In genomic region chr17:67474081-67474661, GRCh38 we compare ENCODE assay signal across 10 cellular contexts.
A peak's percentile ranks its signal among the peaks of the same experiment; 100 is the strongest.
DNase-seq lines count a peak whose midpoint lies in the region; ATAC-seq and TF ChIP-seq lines count a peak whose summit lies in the region.
"Had no signal": no experiment of that assay in that cellular context is flagged by ENCODE, and none has a peak within 500 bp of the region (broad histone marks: within the 10 kb centered on the region; RNA-seq: fewer than 3 reads in every experiment).

No MANE protein-coding gene starts in this region.

- no peaks in the 10 kb centered on the region for H3K79me2 ChIP-seq in OCI-LY7 (ENCODE audit: insufficient read depth, low read depth, low read length)

- peak overlapping the region; percentile 65 for H3K4me3 Mint-ChIP-seq in natural killer cell

- ATAC-seq in natural killer cell = no peak

- H4K20me1 ChIP-seq in OCI-LY7 (ENCODE audit: insufficient read depth, low read length) = no peaks in the 10 kb centered on the region

- no peak overlapping the region for H3K4me2 ChIP-seq in OCI-LY7 (ENCODE audit: low read length)

- no peaks in the 10 kb centered on the region for H3K27me3 Mint-ChIP-seq in natural killer cell (ENCODE audit: low read depth in 2 of 2)

- H3K36me3 ChIP-seq in OCI-LY7 (ENCODE audit: insufficient read depth, low read length) = no peaks in the 10 kb centered on the region

- no peaks in the 10 kb centered on the region for H3K9me3 Mint-ChIP-seq in natural killer cell

- CTCF ChIA-PET in OCI-LY7 (lab: Charles Lee; ENCODE audit: unreplicated experiment) = interaction anchor here (0.7 kb wide), 1 partner anchor 89 kb away, joined by 3 read pairs; no protein-coding TSS in a partner anchor

- no peak overlapping the region for H2AFZ ChIP-seq in OCI-LY7 (ENCODE audit: low read length)

- POLR2A ChIA-PET in OCI-LY7 (lab: Charles Lee) = interaction anchor here (0.6 to 1.4 kb wide), 2 partner anchors 95 to 349 kb away, joined by 3 to 4 read pairs; no protein-coding TSS in a partner anchor

- DNase-seq in AG10803 (ENCODE audit: low read depth) (peak; percentile 99), M059J (ENCODE audit: low read depth) (peak; percentile 82), dorsolateral prefrontal cortex (no peak), natural killer cell (no peak), NCI-H69 (lab: John Stamatoyannopoulos, UW) (no peak), NCI-H2196 treated with DMSO at 0.1 percent for 48 hours (lab: John Stamatoyannopoulos, UW; ENCODE audit: unreplicated experiment) (no peak), OCI-LY7 (ENCODE audit: low spot score) (no peak), ACHN (no peak)
- DNase-seq: GF-D8, SHP77 treated with DMSO at 0.1 percent for 48 hours had no signal

- no peaks in the 10 kb centered on the region for H3K27me3 ChIP-seq in dorsolateral prefrontal cortex

- no peaks in the 10 kb centered on the region for H3K36me3 Mint-ChIP-seq in natural killer cell

- TF ChIP-seq CTCF in AG10803 (conservative IDR thresholded peaks at IDR 0.05; ENCODE audit: low read length) (peak; percentile 39), dorsolateral prefrontal cortex (IDR thresholded peaks at IDR 0.05 in 54 of 56, conservative IDR thresholded peaks at IDR 0.05 in 2 of 56; ENCODE audit: low read depth in 1 of 56, partially characterized antibody in 56 of 56) (peak in 1 of 56 donors; percentile 13), natural killer cell (IDR thresholded peaks at IDR 0.05) (no peak), OCI-LY7 (conservative IDR thresholded peaks at IDR 0.05; ENCODE audit: low read length) (no peak)

- H3K4me3 ChIP-seq in AG10803 (ENCODE audit: low read length) = no peak overlapping the region
- peak overlapping the region in 1 of 59 donors; percentile 40 for H3K4me3 ChIP-seq in dorsolateral prefrontal cortex
- no peak overlapping the region for H3K4me3 ChIP-seq in OCI-LY7 (ENCODE audit: low read depth, low read length, poor library complexity, severe bottlenecking)

- H3K4me1 ChIP-seq in OCI-LY7 (ENCODE audit: insufficient read depth, low read length, poor library complexity, severe bottlenecking) = peaks cover 15% of the 10 kb centered on the region

- intact Hi-C loops in dorsolateral prefrontal cortex (cut with DNase I) = loop anchor here (2.0 kb wide), 1 partner anchor 95 kb away; no protein-coding TSS in a partner anchor
- intact Hi-C loops in natural killer cell (cut with micrococcal nuclease) = loop anchor here (2.0 kb wide), 1 partner anchor 87 kb away; no protein-coding TSS in a partner anchor
- intact Hi-C loops in OCI-LY7 (cut with micrococcal nuclease; ENCODE audit: unreplicated experiment) = no loop called here

- H3K9me3 ChIP-seq in OCI-LY7 (ENCODE audit: low read length) = peaks cover 10% of the 10 kb centered on the region; the same call in 1 of the 2 replicates

- peak overlapping the region; percentile 89 to 94 for H3K27ac Mint-ChIP-seq in natural killer cell

- H3K27ac ChIP-seq in dorsolateral prefrontal cortex (peak overlapping the region in 54 of 59 donors; percentile 17 to 97 (median 84)), OCI-LY7 (ENCODE audit: low read depth, low read length, poor library complexity, severe bottlenecking) (no peak overlapping the region)

- H3K4me1 Mint-ChIP-seq in natural killer cell = peaks cover 64 to 68% of the 10 kb centered on the region in 2 donors

- in situ Hi-C loops in ACHN (cut with HindIII; ENCODE audit: low pct_ligation_motif_present, low pct_unique_long_range_greater_than_20kb, low sequenced_read_pairs) = no loop called here

- no TSS peak for BruUV-seq in OCI-LY7 (replicated peaks; lab: Mats Ljungman, UMichigan)

- no peaks in the 10 kb centered on the region for H3K9me2 ChIP-seq in OCI-LY7 (ENCODE audit: insufficient read depth, low read length)

Comparison
In these comparisons a context has a peak if more than half of its experiments do, and no peak if none do; other contexts are left out.
1. DNase-seq: peak in AG10803 (single experiment) and M059J (single experiment); none in dorsolateral prefrontal cortex (0 of 10), natural killer cell (single experiment), NCI-H69 (single experiment), NCI-H2196 treated with DMSO at 0.1 percent for 48 hours (single experiment), OCI-LY7 (single experiment) and ACHN (single experiment).